In genomic region chr11:30889116-30889765, GRCh38 we compare ENCODE assay signal across 28 cellular contexts.
DNase-seq lines count a peak whose midpoint lies in the region; ATAC-seq and TF ChIP-seq lines count a peak whose summit lies in the region.
"Had no signal": no experiment of that assay in that cellular context is flagged by ENCODE, and none has a peak within 500 bp of the region (broad histone marks: within the 10 kb centered on the region; RNA-seq: fewer than 3 reads in every experiment).

No MANE protein-coding gene starts in this region.

- no peaks in the 10 kb centered on the region for H4K20me1 ChIP-seq in osteoblast (ENCODE audit: insufficient read depth, low read length)

- no peak overlapping the region for H3K27ac ChIP-seq in osteoblast (ENCODE audit: low read depth, low read length)
- H3K27ac ChIP-seq: coronary artery, parathyroid adenoma, testis had no signal

- H3K4me3 ChIP-seq in AG10803 (ENCODE audit: low read length), result no peak overlapping the region
- H3K4me3 ChIP-seq in choroid plexus epithelial cell (ENCODE audit: low read depth, low read length), result no peak overlapping the region
- no peak overlapping the region for H3K4me3 ChIP-seq in lower leg skin (ENCODE audit: low read depth, poor library complexity, severe bottlenecking)
- no peak overlapping the region for H3K4me3 ChIP-seq in osteoblast (ENCODE audit: insufficient read depth, low read length)
- H3K4me3 ChIP-seq: coronary artery, testis had no signal

- intact Hi-C loops in lower leg skin (cut with DNase I; ENCODE audit: low total_unique reads), result no loop called here

- H3K27me3 Mint-ChIP-seq in mesothelial cell of epicardium (ENCODE audit: low read depth), result no peaks in the 10 kb centered on the region
- H3K27me3 Mint-ChIP-seq: brain; CD4-positive, CD25-positive, alpha-beta regulatory T cell; stimulated activated memory B cell treated with anti-CD40 and anti-IgM and Interleukin-4, amounts not matched to agents 10 μg/mL and 1 μg/mL and 100 μg/mL, for 72 hours had no signal

- H3K4me1 ChIP-seq in osteoblast (ENCODE audit: insufficient read depth, low read length), result no peaks in the 10 kb centered on the region
- H3K4me1 ChIP-seq: parathyroid adenoma, testis had no signal

- H3K4me2 ChIP-seq in osteoblast (ENCODE audit: insufficient read depth, low read length), result no peak overlapping the region

- H3K27ac Mint-ChIP-seq in mesothelial cell of epicardium, result peak overlapping the region; percentile 65
- H3K27ac Mint-ChIP-seq: activated naive CD4-positive, alpha-beta T cell treated with anti-CD3 and anti-CD28 coated beads, Interleukin-2, amount 50 U/mL, for 72 hours; brain; CD4-positive, CD25-positive, alpha-beta regulatory T cell; natural killer cell treated with Interleukin-12 subunit alpha and Interleukin-12 subunit beta and Interleukin-15 and Interleukin-18, amount 100 ng/mL, for 72 hours; stimulated activated memory B cell treated with anti-CD40 and anti-IgM and Interleukin-4, amounts not matched to agents 10 μg/mL and 1 μg/mL and 100 μg/mL, for 72 hours had no signal

- TF ChIP-seq POLR2A in lower leg skin (IDR thresholded peaks at IDR 0.05), result no peak

- peaks cover 19% of the 10 kb centered on the region for H3K4me1 Mint-ChIP-seq in mesothelial cell of epicardium
- H3K4me1 Mint-ChIP-seq: CD4-positive, CD25-positive, alpha-beta regulatory T cell; stimulated activated memory B cell treated with anti-CD40 and anti-IgM and Interleukin-4, amounts not matched to agents 10 μg/mL and 1 μg/mL and 100 μg/mL, for 72 hours had no signal

- peak; percentile 27 for DNase-seq in AG10803 (ENCODE audit: low read depth)
- DNase-seq in M059J (ENCODE audit: low read depth), result peak; percentile 37
- peak; percentile 50 for DNase-seq in choroid plexus epithelial cell (ENCODE audit: low read depth)
- DNase-seq in mesothelial cell of epicardium (ENCODE audit: low spot score in 2 of 2, unreplicated experiment in 2 of 2), result no peak
- no peak for DNase-seq in NCI-H524 treated with DMSO at 0.1 percent for 48 hours (lab: John Stamatoyannopoulos, UW)
- no peak for DNase-seq in lower leg skin (ENCODE audit: low spot score in 2 of 2)
- DNase-seq in osteoblast (ENCODE audit: insufficient read length, low spot score, missing footprints), result no peak
- DNase-seq: ACHN; activated CD4-positive, CD25-positive, alpha-beta regulatory T cell; activated T-cell treated with anti-CD3 and anti-CD28 coated beads, Interleukin-2, amount 50 U/mL, for 48 hours; CD4-positive, CD25-positive, alpha-beta regulatory T cell; DMS53; H7; Kasumi-1; NCI-H1092 treated with DMSO at 0.1 percent for 48 hours; NCI-H526 treated with DMSO at 0.1 percent for 48 hours; stimulated activated CD4-positive, alpha-beta T cell treated with anti-CD3 and anti-CD28 coated beads, Interleukin-1b, Interleukin-23, amount 100 ng/mL, for 48 hours; T1000; testis had no signal

- no peak overlapping the region for H3K4me3 Mint-ChIP-seq in mesothelial cell of epicardium
- H3K4me3 Mint-ChIP-seq: brain; natural killer cell treated with Interleukin-12 subunit alpha and Interleukin-12 subunit beta and Interleukin-15 and Interleukin-18, amount 100 ng/mL, for 72 hours; stimulated activated memory B cell treated with anti-CD40 and anti-IgM and Interleukin-4, amounts not matched to agents 10 μg/mL and 1 μg/mL and 100 μg/mL, for 72 hours had no signal

- H2AFZ ChIP-seq in osteoblast (ENCODE audit: low read length), result no peak overlapping the region
- H2AFZ ChIP-seq: parathyroid adenoma had no signal

- ATAC-seq in HG03045 (IDR thresholded peaks at IDR 0.05; ENCODE audit: unreplicated experiment), result no peak
- ATAC-seq: activated naive CD4-positive, alpha-beta T cell treated with anti-CD3 and anti-CD28 coated beads, Interleukin-2, amount 50 U/mL, for 72 hours; natural killer cell treated with Interleukin-12 subunit alpha and Interleukin-12 subunit beta and Interleukin-15 and Interleukin-18, amount 100 ng/mL, for 72 hours; sciatic nerve; SK-N-SH treated with all-trans-retinoic acid at 6 μM for 48 hours; stimulated activated memory B cell treated with anti-CD40 and anti-IgM and Interleukin-4, amounts not matched to agents 10 μg/mL and 1 μg/mL and 100 μg/mL, for 72 hours had no signal

- WGBS in lower leg skin, 2 donors, result 67 to 73% methylated on average over 7 of the region's 7 CpGs

- no peaks in the 10 kb centered on the region for H3K27me3 ChIP-seq in osteoblast (ENCODE audit: insufficient read depth, low read length)
- H3K27me3 ChIP-seq: testis had no signal

- no peaks in the 10 kb centered on the region for H3K36me3 ChIP-seq in osteoblast (ENCODE audit: insufficient read depth, low read length)

- H3K79me2 ChIP-seq in osteoblast (ENCODE audit: insufficient read depth, low read length), result no peaks in the 10 kb centered on the region
- H3K79me2 ChIP-seq: parathyroid adenoma had no signal

- no peak for TF ChIP-seq CTCF in AG10803 (conservative IDR thresholded peaks at IDR 0.05; ENCODE audit: low read length)
- TF ChIP-seq CTCF in choroid plexus epithelial cell (conservative IDR thresholded peaks at IDR 0.05; ENCODE audit: low read depth, low read length), result no peak
- no peak for TF ChIP-seq CTCF in mesothelial cell of epicardium (IDR thresholded peaks at IDR 0.05; ENCODE audit: unreplicated experiment)
- no peak for TF ChIP-seq CTCF in lower leg skin (IDR thresholded peaks at IDR 0.05)
- TF ChIP-seq CTCF in osteoblast (IDR thresholded peaks at IDR 0.05; ENCODE audit: extremely low read depth, low read depth, low read length), result no peak

- H3K9me3 Mint-ChIP-seq in mesothelial cell of epicardium, result peaks cover 6% of the 10 kb centered on the region
- H3K9me3 Mint-ChIP-seq: stimulated activated memory B cell treated with anti-CD40 and anti-IgM and Interleukin-4, amounts not matched to agents 10 μg/mL and 1 μg/mL and 100 μg/mL, for 72 hours had no signal

- no peaks in the 10 kb centered on the region for H3K36me3 Mint-ChIP-seq in mesothelial cell of epicardium
- H3K36me3 Mint-ChIP-seq: activated naive CD4-positive, alpha-beta T cell treated with anti-CD3 and anti-CD28 coated beads, Interleukin-2, amount 50 U/mL, for 72 hours; brain; CD4-positive, CD25-positive, alpha-beta regulatory T cell; natural killer cell treated with Interleukin-12 subunit alpha and Interleukin-12 subunit beta and Interleukin-15 and Interleukin-18, amount 100 ng/mL, for 72 hours; stimulated activated memory B cell treated with anti-CD40 and anti-IgM and Interleukin-4, amounts not matched to agents 10 μg/mL and 1 μg/mL and 100 μg/mL, for 72 hours had no signal

- no peaks in the 10 kb centered on the region for H3K9me3 ChIP-seq in osteoblast (ENCODE audit: low read depth, low read length)
- H3K9me3 ChIP-seq: testis had no signal

Comparison
In these comparisons a context has a peak if more than half of its experiments do, and no peak if none do; other contexts are left out.
1. DNase-seq: peak in AG10803 (single experiment), M059J (single experiment) and choroid plexus epithelial cell (single experiment); none in mesothelial cell of epicardium (0 of 2), NCI-H524 treated with DMSO at 0.1 percent for 48 hours (single experiment), lower leg skin (0 of 2) and osteoblast (single experiment).